21 cellular contexts compared by ENCODE assay signal in genomic region chr6:122147291-122147690, GRCh38.
A peak's percentile ranks its signal among the peaks of the same experiment; 100 is the strongest.
DNase-seq lines count a peak whose midpoint lies in the region; ATAC-seq, FAIRE-seq and TF ChIP-seq lines count a peak whose summit lies in the region.
"Had no signal": no experiment of that assay in that cellular context is flagged by ENCODE, and none has a peak within 500 bp of the region (broad histone marks: within the 10 kb centered on the region; RNA-seq: fewer than 3 reads in every experiment).

No MANE protein-coding gene starts in this region.

- WGBS in heart left ventricle, 4 donors, result 63 to 66% (median 64%) methylated on average over 3 of the region's 3 CpGs
- WGBS in stomach, 5 donors, result 70 to 78% (median 73%) methylated on average over 3 of the region's 3 CpGs

- H2AFZ ChIP-seq in HCT116 (ENCODE audit: low read depth, low read length, poor library complexity, severe bottlenecking), result peak overlapping the region; percentile 24
- H2AFZ ChIP-seq: GM23248 had no signal

- no peaks in the 10 kb centered on the region for H3K79me2 ChIP-seq in HCT116 (ENCODE audit: insufficient read depth, low read length)

- TF ChIP-seq CTCF in HCT116 (IDR thresholded peaks at IDR 0.05 in 2 of 3, conservative IDR thresholded peaks at IDR 0.05 in 1 of 3; ENCODE audit: borderline replicate concordance in 1 of 3, insufficient read depth in 1 of 3, low read depth in 2 of 3, low read length in 2 of 3) (no peak), heart left ventricle (IDR thresholded peaks at IDR 0.05) (no peak), right atrium auricular region (IDR thresholded peaks at IDR 0.05) (no peak), stomach (IDR thresholded peaks at IDR 0.05) (no peak)

- CTCF ChIA-PET in HCT116 (lab: Charles Lee), result no interaction called here

- RAD21 ChIA-PET in HCT116 (lab: Charles Lee; ENCODE audit: low non-redundant PET in 1 of 2, low total read pairs in 2 of 2, uncharacterized antibody in 2 of 2, unreplicated experiment in 2 of 2), result no interaction called here

- H3K4me3 ChIP-seq in HCT116 (replicated peaks in 1 of 2; ENCODE audit: low read depth in 1 of 2, low read length in 2 of 2) (no peak overlapping the region), heart left ventricle (no peak overlapping the region), right atrium auricular region (no peak overlapping the region), stomach (no peak overlapping the region)
- H3K4me3 ChIP-seq: BLaER1 treated with 17β-estradiol and CSF1 and Interleukin-3, amounts not matched to agents 10 nM and 100 nM; GM12878; GM23248 had no signal

- FAIRE-seq in RCC 7860 (lab: Jason Lieb, UNC), result no peak
- FAIRE-seq: GM12878, GM19239, H54, HTR-8/SVneo had no signal

- H3K4me1 ChIP-seq in HCT116 (ENCODE audit: control insufficient read depth in 1 of 2, insufficient read depth in 2 of 2, low read length in 2 of 2) (no peaks in the 10 kb centered on the region), heart left ventricle (peaks cover 0 to 19% (median 1%) of the 10 kb centered on the region in 12 donors), right atrium auricular region (peaks cover 0 to 5% of the 10 kb centered on the region in 2 donors), stomach (no peaks in the 10 kb centered on the region)
- H3K4me1 ChIP-seq: BLaER1 treated with 17β-estradiol and CSF1 and Interleukin-3, amounts not matched to agents 10 nM and 100 nM had no signal

- BruUV-seq in HCT116 (replicated peaks; lab: Mats Ljungman, UMichigan), result no TSS peak

- no peaks in the 10 kb centered on the region for H4K20me1 ChIP-seq in HCT116 (ENCODE audit: insufficient read depth)
- H4K20me1 ChIP-seq: BLaER1 treated with 17β-estradiol and CSF1 and Interleukin-3, amounts not matched to agents 10 nM and 100 nM had no signal

- H3K9me3 ChIP-seq in HCT116 (ENCODE audit: control insufficient read depth in 1 of 2, insufficient read depth in 1 of 2, low read depth in 1 of 2, low read length in 2 of 2), result no peaks in the 10 kb centered on the region
- no peaks in the 10 kb centered on the region for H3K9me3 ChIP-seq in heart left ventricle
- no peaks in the 10 kb centered on the region for H3K9me3 ChIP-seq in right atrium auricular region
- no peaks in the 10 kb centered on the region for H3K9me3 ChIP-seq in stomach
- H3K9me3 ChIP-seq: BLaER1 treated with 17β-estradiol and CSF1 and Interleukin-3, amounts not matched to agents 10 nM and 100 nM had no signal

- POLR2A ChIA-PET in HCT116 (lab: Charles Lee), result no interaction called here

- TF ChIP-seq POLR2A in HCT116 (IDR thresholded peaks at IDR 0.05; ENCODE audit: borderline replicate concordance, extremely low read depth, insufficient read depth, insufficient read length) (no peak), heart left ventricle (IDR thresholded peaks at IDR 0.05) (no peak), stomach (IDR thresholded peaks at IDR 0.05) (no peak)

- no peak overlapping the region for H3K27ac ChIP-seq in HCT116 (ENCODE audit: low read depth, low read length)
- H3K27ac ChIP-seq in heart left ventricle, result peak overlapping the region in 7 of 12 donors; percentile 21 to 66 (median 48)
- peak overlapping the region; percentile 58 to 75 for H3K27ac ChIP-seq in right atrium auricular region
- no peak overlapping the region for H3K27ac ChIP-seq in stomach
- H3K27ac ChIP-seq: BLaER1 treated with 17β-estradiol and CSF1 and Interleukin-3, amounts not matched to agents 10 nM and 100 nM; GM23248 had no signal

- no peaks in the 10 kb centered on the region for H3K27me3 ChIP-seq in HCT116 (ENCODE audit: insufficient read depth, low read length)
- no peaks in the 10 kb centered on the region for H3K27me3 ChIP-seq in heart left ventricle
- no peaks in the 10 kb centered on the region for H3K27me3 ChIP-seq in right atrium auricular region
- H3K27me3 ChIP-seq in stomach, result no peaks in the 10 kb centered on the region
- H3K27me3 ChIP-seq: BLaER1 treated with 17β-estradiol and CSF1 and Interleukin-3, amounts not matched to agents 10 nM and 100 nM had no signal

- intact Hi-C loops in HCT116 (cut with micrococcal nuclease) (no loop called here), heart left ventricle (cut with DNase I) (no loop called here), stomach (cut with DNase I; ENCODE audit: low total_unique reads) (no loop called here)

- H3K9me2 ChIP-seq in HCT116 (ENCODE audit: insufficient read depth), result no peaks in the 10 kb centered on the region

- H3K4me2 ChIP-seq in HCT116 (ENCODE audit: low read length), result no peak overlapping the region
- H3K4me2 ChIP-seq: BLaER1 treated with 17β-estradiol and CSF1 and Interleukin-3, amounts not matched to agents 10 nM and 100 nM had no signal

- TF ChIP-seq RAD21 in HCT116 (IDR thresholded peaks at IDR 0.05; ENCODE audit: low read depth), result no peak

- H3K36me3 ChIP-seq in HCT116 (ENCODE audit: control insufficient read depth in 1 of 2, insufficient read depth in 2 of 2, low read length in 2 of 2), result no peaks in the 10 kb centered on the region
- H3K36me3 ChIP-seq in heart left ventricle, result no peaks in the 10 kb centered on the region
- no peaks in the 10 kb centered on the region for H3K36me3 ChIP-seq in right atrium auricular region
- H3K36me3 ChIP-seq in stomach, result no peaks in the 10 kb centered on the region
- H3K36me3 ChIP-seq: BLaER1 treated with 17β-estradiol and CSF1 and Interleukin-3, amounts not matched to agents 10 nM and 100 nM had no signal

- DNase-seq in DMS114 treated with DMSO at 0.1 percent for 48 hours (lab: John Stamatoyannopoulos, UW; ENCODE audit: unreplicated experiment) (peak; percentile 68), HCT116 (ENCODE audit: low read depth, low spot score) (no peak), heart left ventricle (no peak), right atrium auricular region (ENCODE audit: low spot score) (no peak), RCC 7860 (ENCODE audit: low spot score) (no peak), stomach (no peak)
- DNase-seq: Calu3; CD8-positive, alpha-beta T cell; DMS53; DND-41; EL; GM23248; HCEC 1CT; HFFc6; IMR-90 had no signal

- ATAC-seq in HCT116, result no peak
- ATAC-seq in heart left ventricle, result peak; percentile 74 to 82 (median 77)
- no peak for ATAC-seq in GM21360 (IDR thresholded peaks at IDR 0.05; ENCODE audit: unreplicated experiment)
- ATAC-seq: CD8-positive, alpha-beta T cell; GM12878 had no signal

- H3K9ac ChIP-seq in HCT116 (ENCODE audit: low read length), result no peak overlapping the region
- H3K9ac ChIP-seq: BLaER1 treated with 17β-estradiol and CSF1 and Interleukin-3, amounts not matched to agents 10 nM and 100 nM; GM23248 had no signal

- TF ChIP-seq EP300 in stomach (IDR thresholded peaks at IDR 0.05), result no peak

TF ChIP-seq in HCT116, 20 proteins besides CTCF, POLR2A, EP300 and RAD21:
- TF ChIP-seq POLR2AphosphoS5 (IDR thresholded peaks at IDR 0.05; ENCODE audit: low read depth, low read length) (no peak), JUND (IDR thresholded peaks at IDR 0.05) (no peak), SIN3A (IDR thresholded peaks at IDR 0.05; ENCODE audit: low read depth) (no peak), SP1 (IDR thresholded peaks at IDR 0.05; ENCODE audit: low read depth) (no peak), ZNF274 (IDR thresholded peaks at IDR 0.05; ENCODE audit: low read depth, low read length) (no peak), ATF3 (IDR thresholded peaks at IDR 0.05) (no peak), ELF1 (IDR thresholded peaks at IDR 0.05; ENCODE audit: borderline replicate concordance, low read depth) (no peak), ZFX (IDR thresholded peaks at IDR 0.05) (no peak), FOSL1 (IDR thresholded peaks at IDR 0.05; ENCODE audit: low read depth) (no peak), CBX3 (IDR thresholded peaks at IDR 0.05; ENCODE audit: low read depth) (no peak), TCF7L2 (IDR thresholded peaks at IDR 0.05; ENCODE audit: borderline replicate concordance, extremely low read depth, insufficient read depth, insufficient read length) (no peak), CEBPB (IDR thresholded peaks at IDR 0.05; ENCODE audit: low read depth) (no peak), EZH2phosphoT487 (IDR thresholded peaks at IDR 0.05; ENCODE audit: borderline replicate concordance) (no peak), EGR1 (IDR thresholded peaks at IDR 0.05; ENCODE audit: low read depth) (no peak), REST (IDR thresholded peaks at IDR 0.05; ENCODE audit: low read depth) (no peak)
- TF ChIP-seq, protein P1, sequence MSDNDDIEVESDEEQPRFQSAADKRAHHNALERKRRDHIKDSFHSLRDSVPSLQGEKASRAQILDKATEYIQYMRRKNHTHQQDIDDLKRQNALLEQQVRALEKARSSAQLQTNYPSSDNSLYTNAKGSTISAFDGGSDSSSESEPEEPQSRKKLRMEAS (IDR thresholded peaks at IDR 0.05), result no peak

Comparison
In these comparisons a context has a peak if more than half of its experiments do, and no peak if none do; other contexts are left out.
1. ATAC-seq: peak in heart left ventricle (4 of 4); none in HCT116 (single experiment) and GM21360 (single experiment).
2. H3K27ac ChIP-seq: peak in heart left ventricle (7 of 12) and right atrium auricular region (2 of 2); none in HCT116 (single experiment) and stomach (0 of 5).